1 cellular context compared by ENCODE assay signal in genomic region chr6:43629104-43629504, GRCh38.
TF ChIP-seq lines count a peak whose summit lies in the region.

Gene GTPBP2 (minus strand): TSS chr6:43629264. CDS start chr6:43629162, 102 bp downstream.

TF ChIP-seq in H1, 55 proteins besides CTCF, POLR2A, EP300 and RAD21:
- TF ChIP-seq SIX5 (IDR thresholded peaks at IDR 0.05; ENCODE audit: low read depth, low read length), result peak; percentile 93
- no peak for TF ChIP-seq JUN (IDR thresholded peaks at IDR 0.05; ENCODE audit: low read depth, low read length)
- TF ChIP-seq CHD2 (IDR thresholded peaks at IDR 0.05; ENCODE audit: low read length), result peak; percentile 74
- no peak for TF ChIP-seq GTF2F1 (IDR thresholded peaks at IDR 0.05; ENCODE audit: borderline replicate concordance, low read depth, low read length)
- peak; percentile 32; the same call in 1 of the 2 replicates for TF ChIP-seq TAF1 (IDR thresholded peaks at IDR 0.05; ENCODE audit: low read depth, low read length)
- no peak for TF ChIP-seq SAP30 (IDR thresholded peaks at IDR 0.05; ENCODE audit: insufficient read depth, insufficient replicate concordance, low read length)
- TF ChIP-seq SP1 (IDR thresholded peaks at IDR 0.05; ENCODE audit: low read depth, low read length), result peak; percentile 63; the same call in 1 of the 2 replicates
- TF ChIP-seq CREB1 (IDR thresholded peaks at IDR 0.05), result peak; percentile 93
- no peak for TF ChIP-seq MAFK (IDR thresholded peaks at IDR 0.05; ENCODE audit: low read depth, low read length)
- TF ChIP-seq E2F6 (IDR thresholded peaks at IDR 0.05), result no peak
- TF ChIP-seq ATF3 (IDR thresholded peaks at IDR 0.05; ENCODE audit: insufficient read depth, low read depth, low read length), result peak; percentile 44; the same call in 1 of the 2 replicates
- TF ChIP-seq TBP (IDR thresholded peaks at IDR 0.05; ENCODE audit: low read depth, low read length), result no peak; the same call in 1 of the 2 replicates
- TF ChIP-seq ASH2L (IDR thresholded peaks at IDR 0.05; ENCODE audit: low read length), result no peak
